Comparison of ENCODE assay signal across 1 cellular context in genomic region chrX:118495061-118495921, GRCh38.
A peak's percentile ranks its signal among the peaks of the same experiment; 100 is the strongest.
TF ChIP-seq lines count a peak whose summit lies in the region.

Gene DOCK11, plus strand, starts transcription at chrX:118495815. Its CDS starts 157 bp downstream, at chrX:118495972.

TF ChIP-seq in K562, 482 proteins besides CTCF, POLR2A, EP300 and RAD21 (continued from another document and continues in another):
- no peak for TF ChIP-seq THRAP3 (IDR thresholded peaks at IDR 0.05; ENCODE audit: borderline replicate concordance)
- peak; percentile 89 for TF ChIP-seq TFAP4 (CRISPR knock-in tag; IDR thresholded peaks at IDR 0.05; ENCODE audit: borderline replicate concordance)
- TF ChIP-seq PHTF2 (CRISPR knock-in tag; IDR thresholded peaks at IDR 0.05): no peak
- 0 out of 2 replicates have a peak, but pooled peaks have one; percentile 26 for TF ChIP-seq DPF2 (IDR thresholded peaks at IDR 0.05)
- TF ChIP-seq ZNF764 (CRISPR knock-in tag; IDR thresholded peaks at IDR 0.05; ENCODE audit: low read depth): 0 out of 2 replicates have a peak, but pooled peaks have one; percentile 41
- no peak for TF ChIP-seq ZKSCAN1 (IDR thresholded peaks at IDR 0.05; ENCODE audit: low read depth, low read length)
- TF ChIP-seq NR1H2 (CRISPR knock-in tag; IDR thresholded peaks at IDR 0.05): no peak
- TF ChIP-seq STAT6 (CRISPR knock-in tag; IDR thresholded peaks at IDR 0.05): no peak
- TF ChIP-seq ZNF778 (CRISPR knock-in tag; IDR thresholded peaks at IDR 0.05): no peak
- no peak for TF ChIP-seq KDM5B (IDR thresholded peaks at IDR 0.05; ENCODE audit: insufficient replicate concordance, low read depth, low read length)
- no peak for TF ChIP-seq PBX2 (CRISPR knock-in tag; IDR thresholded peaks at IDR 0.05; ENCODE audit: low read depth)
- no peak for TF ChIP-seq PBX2 (tag; conservative IDR thresholded peaks at IDR 0.05; ENCODE audit: low read depth)
- TF ChIP-seq NFXL1 (CRISPR knock-in tag; IDR thresholded peaks at IDR 0.05): no peak
- TF ChIP-seq ARID3B (CRISPR knock-in tag; IDR thresholded peaks at IDR 0.05; ENCODE audit: borderline replicate concordance): no peak
- no peak for TF ChIP-seq SP2 (IDR thresholded peaks at IDR 0.05; ENCODE audit: extremely low read depth, low read depth, low read length, poor library complexity, severe bottlenecking)
- TF ChIP-seq CHD1 (IDR thresholded peaks at IDR 0.05; ENCODE audit: low read length): no peak
- TF ChIP-seq ZNF395 (CRISPR knock-in tag; IDR thresholded peaks at IDR 0.05): no peak
- no peak for TF ChIP-seq FOXA3 (CRISPR knock-in tag; conservative IDR thresholded peaks at IDR 0.05 in 1 of 2, IDR thresholded peaks at IDR 0.05 in 1 of 2)
- no peak for TF ChIP-seq NFE2 (IDR thresholded peaks at IDR 0.05; ENCODE audit: low read depth)
- no peak for TF ChIP-seq EZH2 (IDR thresholded peaks at IDR 0.05; ENCODE audit: borderline replicate concordance, low read depth, low read length)
- no peak for TF ChIP-seq NFIX (CRISPR knock-in tag; IDR thresholded peaks at IDR 0.05; ENCODE audit: low read depth)
- TF ChIP-seq GMEB1 (CRISPR knock-in tag; IDR thresholded peaks at IDR 0.05): no peak
- TF ChIP-seq NR3C1 (CRISPR knock-in tag; IDR thresholded peaks at IDR 0.05): no peak
- no peak for TF ChIP-seq CCAR2 (IDR thresholded peaks at IDR 0.05; ENCODE audit: low read depth, low read length)
- no peak for TF ChIP-seq ARHGAP35 (IDR thresholded peaks at IDR 0.05; ENCODE audit: partially characterized antibody)
- no peak for TF ChIP-seq SREBF2 (CRISPR knock-in tag; IDR thresholded peaks at IDR 0.05)
- no peak for TF ChIP-seq NUFIP1 (IDR thresholded peaks at IDR 0.05; ENCODE audit: partially characterized antibody)
- TF ChIP-seq ZNF431 (CRISPR knock-in tag; IDR thresholded peaks at IDR 0.05): no peak
- no peak for TF ChIP-seq COPS2 (conservative IDR thresholded peaks at IDR 0.05)
- TF ChIP-seq NFRKB (IDR thresholded peaks at IDR 0.05; ENCODE audit: low read depth): no peak
- no peak for TF ChIP-seq POLR2AphosphoS5 (IDR thresholded peaks at IDR 0.05; ENCODE audit: control insufficient read depth, insufficient read depth, low read depth, low read length)
- TF ChIP-seq CCNT2 (IDR thresholded peaks at IDR 0.05; ENCODE audit: borderline replicate concordance, extremely low read depth, insufficient read length, low read depth, low read length): peak; percentile 59
- TF ChIP-seq UBTF (IDR thresholded peaks at IDR 0.05; ENCODE audit: borderline replicate concordance in 1 of 2, low read depth in 2 of 2, low read length in 2 of 2): peak in 1 of 2 experiments; percentile 94; a peak in 2 of 4 replicates
- no peak for TF ChIP-seq SIX5 (IDR thresholded peaks at IDR 0.05; ENCODE audit: borderline replicate concordance in 1 of 2, insufficient read depth in 1 of 2, low read depth in 1 of 2, low read length in 2 of 2)
- TF ChIP-seq ILF3 (IDR thresholded peaks at IDR 0.05; ENCODE audit: borderline replicate concordance): no peak
- TF ChIP-seq KLF10 (CRISPR knock-in tag; IDR thresholded peaks at IDR 0.05): no peak
- TF ChIP-seq ZNF77 (CRISPR knock-in tag; IDR thresholded peaks at IDR 0.05): no peak
- no peak for TF ChIP-seq ARID2 (IDR thresholded peaks at IDR 0.05)
- TF ChIP-seq MYC (IDR thresholded peaks at IDR 0.05; ENCODE audit: low read depth, low read length): peak; percentile 50
- TF ChIP-seq MYC (CRISPR knock-in tag; IDR thresholded peaks at IDR 0.05; ENCODE audit: borderline replicate concordance, low read depth): no peak
- TF ChIP-seq MYBL2 (IDR thresholded peaks at IDR 0.05; ENCODE audit: low read depth): no peak
- no peak for TF ChIP-seq MYBL2 (CRISPR knock-in tag; IDR thresholded peaks at IDR 0.05; ENCODE audit: borderline replicate concordance)
- TF ChIP-seq SLC30A9 (CRISPR knock-in tag; IDR thresholded peaks at IDR 0.05): no peak
- TF ChIP-seq POU5F1 (IDR thresholded peaks at IDR 0.05; ENCODE audit: borderline replicate concordance, low read depth, low read length, partially characterized antibody): no peak
- 0 out of 4 replicates have a peak, but pooled peaks of 1 of the 2 experiments have one; percentile 40 for TF ChIP-seq TBL1XR1 (IDR thresholded peaks at IDR 0.05; ENCODE audit: low read length in 2 of 2)
- TF ChIP-seq ZNF224 (CRISPR knock-in tag; IDR thresholded peaks at IDR 0.05): no peak
- no peak for TF ChIP-seq ZNF324 (CRISPR knock-in tag; IDR thresholded peaks at IDR 0.05)
- TF ChIP-seq AFF1 (IDR thresholded peaks at IDR 0.05; ENCODE audit: low read depth in 1 of 2, partially characterized antibody in 2 of 2): peak in 1 of 2 experiments; percentile 52
- TF ChIP-seq POLR2B (IDR thresholded peaks at IDR 0.05; ENCODE audit: low read depth, partially characterized antibody): peak; percentile 35
